ENCODE assay signal across 32 cellular contexts in genomic region chr7:1763033-1763432, GRCh38.
"Had no signal": no experiment of that assay in that cellular context is flagged by ENCODE, and none has a peak within 500 bp of the region (broad histone marks: within the 10 kb centered on the region; RNA-seq: fewer than 3 reads in every experiment).

No MANE protein-coding gene starts in this region.

- FAIRE-seq: endometrium, endothelial cell of umbilical vein had no signal

- ATAC-seq: activated CD4-positive, alpha-beta T cell treated with anti-CD3 and anti-CD28 coated beads for 36 hours; activated CD8-positive, alpha-beta memory T cell treated with anti-CD3 and anti-CD28 coated beads, Interleukin-2, amount 10 ng/mL, durations not matched to agents 7 days and 5 days; activated CD8-positive, alpha-beta T cell treated with anti-CD3 and anti-CD28 coated beads, Interleukin-2, amount 10 ng/mL, durations not matched to agents 7 days and 5 days; activated naive CD8-positive, alpha-beta T cell treated with anti-CD3 and anti-CD28 coated beads, Interleukin-2, amount 50 U/mL, for 24 hours; activated T-cell treated with anti-CD3 and anti-CD28 coated beads, Interleukin-2, amount 50 U/mL, for 72 hours; gastroesophageal sphincter had no signal

- H3K27ac Mint-ChIP-seq: activated CD4-positive, alpha-beta memory T cell treated with anti-CD3 and anti-CD28 coated beads for 36 hours; activated CD4-positive, alpha-beta T cell treated with anti-CD3 and anti-CD28 coated beads for 36 hours; activated CD4-positive, alpha-beta T cell treated with anti-CD3 and anti-CD28 coated beads, Interleukin-2, amount 10 ng/mL, durations not matched to agents 24 days and 14 days; activated CD8-positive, alpha-beta memory T cell treated with anti-CD3 and anti-CD28 coated beads, Interleukin-2, amount 10 ng/mL, durations not matched to agents 7 days and 5 days; activated CD8-positive, alpha-beta T cell treated with anti-CD3 and anti-CD28 coated beads, Interleukin-2, amount 10 ng/mL, durations not matched to agents 7 days and 5 days; activated naive CD4-positive, alpha-beta T cell treated with anti-CD3 and anti-CD28 coated beads for 36 hours; activated naive CD4-positive, alpha-beta T cell treated with anti-CD3 and anti-CD28 coated beads, Interleukin-2, amount 50 U/mL, for 24 hours; activated naive CD8-positive, alpha-beta T cell treated with anti-CD3 and anti-CD28 coated beads for 36 hours; activated naive CD8-positive, alpha-beta T cell treated with anti-CD3 and anti-CD28 coated beads, Interleukin-2, amount 50 U/mL, for 24 hours; activated T-cell treated with anti-CD3 and anti-CD28 coated beads, Interleukin-2, amount 50 U/mL, for 24 hours; activated T-cell treated with anti-CD3 and anti-CD28 coated beads, Interleukin-2, amount 50 U/mL, for 72 hours; brain had no signal

- H3K27ac ChIP-seq: adrenal gland, breast epithelium, cardiac muscle cell, epithelial cell of prostate, esophagus squamous epithelium, gastroesophageal sphincter had no signal

- H3K4me1 ChIP-seq: adrenal gland, breast epithelium, esophagus squamous epithelium, gastroesophageal sphincter had no signal

- H3K9me3 ChIP-seq: adrenal gland had no signal

- H3K4me3 Mint-ChIP-seq: activated CD4-positive, alpha-beta memory T cell treated with anti-CD3 and anti-CD28 coated beads for 36 hours; activated CD4-positive, alpha-beta T cell treated with anti-CD3 and anti-CD28 coated beads for 36 hours; activated CD4-positive, alpha-beta T cell treated with anti-CD3 and anti-CD28 coated beads, Interleukin-2, amount 10 ng/mL, durations not matched to agents 24 days and 14 days; activated CD8-positive, alpha-beta memory T cell treated with anti-CD3 and anti-CD28 coated beads, Interleukin-2, amount 10 ng/mL, durations not matched to agents 7 days and 5 days; activated CD8-positive, alpha-beta T cell treated with anti-CD3 and anti-CD28 coated beads, Interleukin-2, amount 10 ng/mL, durations not matched to agents 7 days and 5 days; activated naive CD4-positive, alpha-beta T cell treated with anti-CD3 and anti-CD28 coated beads for 36 hours; activated naive CD4-positive, alpha-beta T cell treated with anti-CD3 and anti-CD28 coated beads, Interleukin-2, amount 50 U/mL, for 24 hours; activated naive CD8-positive, alpha-beta T cell treated with anti-CD3 and anti-CD28 coated beads for 36 hours; activated naive CD8-positive, alpha-beta T cell treated with anti-CD3 and anti-CD28 coated beads, Interleukin-2, amount 50 U/mL, for 24 hours; activated T-cell treated with anti-CD3 and anti-CD28 coated beads, Interleukin-2, amount 50 U/mL, for 24 hours; activated T-cell treated with anti-CD3 and anti-CD28 coated beads, Interleukin-2, amount 50 U/mL, for 72 hours; brain had no signal

- H3K4me1 Mint-ChIP-seq: activated CD4-positive, alpha-beta T cell treated with anti-CD3 and anti-CD28 coated beads for 36 hours; activated CD4-positive, alpha-beta T cell treated with anti-CD3 and anti-CD28 coated beads, Interleukin-2, amount 10 ng/mL, durations not matched to agents 24 days and 14 days; activated CD8-positive, alpha-beta memory T cell treated with anti-CD3 and anti-CD28 coated beads, Interleukin-2, amount 10 ng/mL, durations not matched to agents 7 days and 5 days; activated naive CD4-positive, alpha-beta T cell treated with anti-CD3 and anti-CD28 coated beads, Interleukin-2, amount 50 U/mL, for 24 hours; activated naive CD8-positive, alpha-beta T cell treated with anti-CD3 and anti-CD28 coated beads for 36 hours; activated naive CD8-positive, alpha-beta T cell treated with anti-CD3 and anti-CD28 coated beads, Interleukin-2, amount 50 U/mL, for 24 hours had no signal

- H3K36me3 ChIP-seq: adrenal gland, breast epithelium, cardiac muscle cell, esophagus squamous epithelium, gastroesophageal sphincter had no signal

- DNase-seq: activated CD4-positive, alpha-beta memory T cell treated with anti-CD3 and anti-CD28 coated beads for 36 hours; activated CD4-positive, alpha-beta T cell treated with anti-CD3 and anti-CD28 coated beads for 36 hours; activated CD4-positive, alpha-beta T cell treated with anti-CD3 and anti-CD28 coated beads, Interleukin-2, amount 10 ng/mL, durations not matched to agents 24 days and 14 days; activated CD4-positive, CD25-positive, alpha-beta regulatory T cell; activated CD4-positive, CD25-positive, alpha-beta regulatory T cell treated with anti-CD3 and anti-CD28 coated beads, Interleukin-2, amount 50 U/mL, for 72 hours; activated CD8-positive, alpha-beta memory T cell treated with anti-CD3 and anti-CD28 coated beads, Interleukin-2, amount 10 ng/mL, durations not matched to agents 7 days and 5 days; activated CD8-positive, alpha-beta memory T cell treated with anti-CD3 and anti-CD28 coated beads, Interleukin-2, amount 50 U/mL, for 4 hours; activated CD8-positive, alpha-beta T cell treated with anti-CD3 and anti-CD28 coated beads, Interleukin-2, amount 10 ng/mL, durations not matched to agents 7 days and 5 days; activated naive CD4-positive, alpha-beta T cell treated with anti-CD3 and anti-CD28 coated beads for 36 hours; activated naive CD8-positive, alpha-beta T cell treated with anti-CD3 and anti-CD28 coated beads for 36 hours; activated naive CD8-positive, alpha-beta T cell treated with anti-CD3 and anti-CD28 coated beads, Interleukin-2, amount 50 U/mL, for 24 hours; activated T-cell treated with anti-CD3 and anti-CD28 coated beads for 4 hours; activated T-cell treated with anti-CD3 and anti-CD28 coated beads, Interleukin-2, amount 50 U/mL, for 24 hours; activated T-cell treated with anti-CD3 and anti-CD28 coated beads, Interleukin-2, amount 50 U/mL, for 72 hours; adrenal gland; amygdala; central memory CD4-positive, alpha-beta T cell; cerebellar nuclear complex; cortex of kidney; dermis blood vessel endothelial cell; effector CD4-positive, alpha-beta T cell; esophagus squamous epithelium; foreskin melanocyte; T-helper 2 cell had no signal

- H3K27me3 ChIP-seq: adrenal gland, cardiac muscle cell had no signal

- H3K9me3 Mint-ChIP-seq: activated naive CD8-positive, alpha-beta T cell treated with anti-CD3 and anti-CD28 coated beads, Interleukin-2, amount 50 U/mL, for 24 hours had no signal

- H3K4me3 ChIP-seq: adrenal gland, breast epithelium, cardiac muscle cell, esophagus squamous epithelium, gastroesophageal sphincter had no signal

- H3K36me3 Mint-ChIP-seq: activated CD4-positive, alpha-beta memory T cell treated with anti-CD3 and anti-CD28 coated beads for 36 hours; activated CD8-positive, alpha-beta memory T cell treated with anti-CD3 and anti-CD28 coated beads, Interleukin-2, amount 10 ng/mL, durations not matched to agents 7 days and 5 days; activated naive CD4-positive, alpha-beta T cell treated with anti-CD3 and anti-CD28 coated beads, Interleukin-2, amount 50 U/mL, for 24 hours; activated naive CD8-positive, alpha-beta T cell treated with anti-CD3 and anti-CD28 coated beads for 36 hours; brain had no signal

- H3K27me3 Mint-ChIP-seq: activated CD4-positive, alpha-beta T cell treated with anti-CD3 and anti-CD28 coated beads, Interleukin-2, amount 10 ng/mL, durations not matched to agents 24 days and 14 days; activated CD8-positive, alpha-beta memory T cell treated with anti-CD3 and anti-CD28 coated beads, Interleukin-2, amount 10 ng/mL, durations not matched to agents 7 days and 5 days; activated naive CD4-positive, alpha-beta T cell treated with anti-CD3 and anti-CD28 coated beads, Interleukin-2, amount 50 U/mL, for 24 hours; activated naive CD8-positive, alpha-beta T cell treated with anti-CD3 and anti-CD28 coated beads, Interleukin-2, amount 50 U/mL, for 24 hours had no signal
